ENCODE assay signal across 11 cellular contexts in genomic region chr11:118342503-118343161, GRCh38. TPM values are rescaled to one million over a fixed set of nuclear protein-coding genes. Genes with fewer than 3 reads are reported as not detected.
DNase-seq lines count a peak whose midpoint lies in the region; ATAC-seq lines count a peak whose summit lies in the region.
"Had no signal": no experiment of that assay in that cellular context is flagged by ENCODE, and none has a peak within 500 bp of the region (broad histone marks: within the 10 kb centered on the region; RNA-seq: fewer than 3 reads in every experiment).

TSS of gene CD3D (minus strand) at chr11:118342705. CDS start at chr11:118342607, 98 bp downstream.

- intact Hi-C loops in T-helper 1 cell treated with Interleukin-12 subunit alpha and Interleukin-12 subunit beta and Interleukin-4 antibody, amounts not matched to agents 30 ng/mL and 1 ng/mL, for 36 hours (cut with micrococcal nuclease): loop anchor here (1.0 to 5.0 kb wide), 4 partner anchors 38 to 525 kb away; partner anchors contain the start of gene CD3E

- no peak within 1 kb of the TSS for H3K27ac ChIP-seq in mesendoderm (ENCODE audit: low read depth, low read length)

- H3K36me3 Mint-ChIP-seq in activated T-cell treated with anti-CD3 and anti-CD28 coated beads, Interleukin-2, amount 50 U/mL, for 4 hours (ENCODE audit: insufficient read depth): peaks cover 36% of the 10 kb centered on the region
- H3K36me3 Mint-ChIP-seq: type B pancreatic cell had no signal

- H3K79me1 ChIP-seq in mesendoderm (ENCODE audit: low read length): no peaks in the 10 kb centered on the region

- H3K4me3 Mint-ChIP-seq in activated T-cell treated with anti-CD3 and anti-CD28 coated beads, Interleukin-2, amount 50 U/mL, for 4 hours: peak within 1 kb of the TSS; percentile 92
- H3K4me3 Mint-ChIP-seq: type B pancreatic cell had no signal

- no peak within 1 kb of the TSS for H2BK120ac ChIP-seq in mesendoderm (ENCODE audit: low read depth, low read length)

- no peak within 1 kb of the TSS for H3K18ac ChIP-seq in mesendoderm (ENCODE audit: low read length)

- no peak within 1 kb of the TSS for H3K56ac ChIP-seq in mesendoderm (ENCODE audit: low read length)

- DNase-seq in activated T-cell treated with anti-CD3 and anti-CD28 coated beads, Interleukin-2, amount 50 U/mL, for 4 hours: peak; percentile 68
- DNase-seq in mesendoderm (peak; percentile 19), COLO829 (ENCODE audit: low spot score) (no peak), NCI-H1417 treated with DMSO at 0.1 percent for 48 hours (lab: John Stamatoyannopoulos, UW) (no peak), GM19238 (ENCODE audit: insufficient read length, low spot score) (no peak)
- peak; percentile 48 to 67 (median 66) for DNase-seq in stimulated activated naive CD4-positive, alpha-beta T cell (lab: John Stamatoyannopoulos, UW)
- DNase-seq in NK-92 treated with Interleukin-12 subunit alpha and Interleukin-12 subunit beta, amount 100 ng/mL, for 24 hours (lab: John Stamatoyannopoulos, UW): no peak
- DNase-seq: amygdala, NCI-H524 had no signal

- no peaks in the 10 kb centered on the region for H3K79me2 ChIP-seq in mesendoderm (ENCODE audit: control insufficient read depth, insufficient read depth, low read length)

- no peaks in the 10 kb centered on the region for H3K4me1 ChIP-seq in mesendoderm (ENCODE audit: control insufficient read depth, low read depth, low read length)

- WGBS in mesendoderm (ENCODE audit: extremely low coverage, insufficient coverage, low lambda C conversion rate): no CpG with 5 or more reads among the region's 13 CpGs

- no peaks in the 10 kb centered on the region for H3K9me3 Mint-ChIP-seq in activated T-cell treated with anti-CD3 and anti-CD28 coated beads, Interleukin-2, amount 50 U/mL, for 4 hours
- H3K9me3 Mint-ChIP-seq: type B pancreatic cell had no signal

- no peak within 1 kb of the TSS for H4K5ac ChIP-seq in mesendoderm (ENCODE audit: low read length)

- no peak within 1 kb of the TSS for H3K23ac ChIP-seq in mesendoderm (ENCODE audit: low read length)

- H3K4me1 Mint-ChIP-seq in activated T-cell treated with anti-CD3 and anti-CD28 coated beads, Interleukin-2, amount 50 U/mL, for 4 hours (ENCODE audit: low read depth): peaks cover 72% of the 10 kb centered on the region

- H2AK5ac ChIP-seq in mesendoderm (ENCODE audit: low read length): no peak within 1 kb of the TSS

- H2BK5ac ChIP-seq in mesendoderm (ENCODE audit: low read length): no peak within 1 kb of the TSS

- no peak within 1 kb of the TSS for H4K8ac ChIP-seq in mesendoderm (ENCODE audit: low read depth, low read length)

- no peaks in the 10 kb centered on the region for H3K36me3 ChIP-seq in mesendoderm (ENCODE audit: control insufficient read depth, insufficient read depth, low read length)

- ATAC-seq in activated T-cell treated with anti-CD3 and anti-CD28 coated beads, Interleukin-2, amount 50 U/mL, for 4 hours: peak; percentile 70 to 72

- no peaks in the 10 kb centered on the region for H3K27me3 ChIP-seq in mesendoderm (ENCODE audit: insufficient read depth, low read length, poor library complexity)

- H3K4ac ChIP-seq in mesendoderm (ENCODE audit: low read depth, low read length): no peak within 1 kb of the TSS

- no peak within 1 kb of the TSS for H3K9ac ChIP-seq in mesendoderm (ENCODE audit: low read length)

- no peak within 1 kb of the TSS for H3K4me2 ChIP-seq in mesendoderm (ENCODE audit: low read length)

- H2BK15ac ChIP-seq in mesendoderm (replicated peaks; ENCODE audit: low read depth): no peak within 1 kb of the TSS

- H3K27me3 Mint-ChIP-seq in activated T-cell treated with anti-CD3 and anti-CD28 coated beads, Interleukin-2, amount 50 U/mL, for 4 hours (ENCODE audit: low read depth): no peaks in the 10 kb centered on the region

- H3K4me3 ChIP-seq in mesendoderm (ENCODE audit: low read length): no peak within 1 kb of the TSS

RNA-seq across cellular contexts. Expression of gene CD3D, which starts in this region (rescaled TPM):
- 648 and 691 TPM in 2 replicates for total RNA-seq in T-helper 1 cell treated with Interleukin-12 subunit alpha and Interleukin-12 subunit beta and Interleukin-4 antibody, amounts not matched to agents 30 ng/mL and 1 ng/mL, for 36 hours
- total RNA-seq in activated T-cell treated with anti-CD3 and anti-CD28 coated beads, Interleukin-2, amount 50 U/mL, for 4 hours: 100 to 1,000 TPM; 412 to 451 (median 427) TPM
- polyA plus RNA-seq in mesendoderm (2013, experiment 1 of 2): 0.35 TPM
- polyA plus RNA-seq in mesendoderm (2013, experiment 2 of 2): 0.35 TPM

Comparison
In these comparisons a context has a peak if more than half of its experiments do, and no peak if none do; other contexts are left out.
1. DNase-seq: peak in activated T-cell treated with anti-CD3 and anti-CD28 coated beads, Interleukin-2, amount 50 U/mL, for 4 hours (single experiment), mesendoderm (single experiment) and stimulated activated naive CD4-positive, alpha-beta T cell (6 of 6); none in COLO829 (single experiment), NCI-H1417 treated with DMSO at 0.1 percent for 48 hours (single experiment), NK-92 treated with Interleukin-12 subunit alpha and Interleukin-12 subunit beta, amount 100 ng/mL, for 24 hours (single experiment) and GM19238 (single experiment).